1 cellular context compared by ENCODE assay signal in genomic region chr16:4570086-4570485, GRCh38.
TF ChIP-seq lines count a peak whose summit lies in the region.

No MANE protein-coding gene starts in this region.

TF ChIP-seq in GM23338, 12 proteins besides CTCF, POLR2A, EP300 and RAD21 (continued from another document):
- TF ChIP-seq, protein P1, sequence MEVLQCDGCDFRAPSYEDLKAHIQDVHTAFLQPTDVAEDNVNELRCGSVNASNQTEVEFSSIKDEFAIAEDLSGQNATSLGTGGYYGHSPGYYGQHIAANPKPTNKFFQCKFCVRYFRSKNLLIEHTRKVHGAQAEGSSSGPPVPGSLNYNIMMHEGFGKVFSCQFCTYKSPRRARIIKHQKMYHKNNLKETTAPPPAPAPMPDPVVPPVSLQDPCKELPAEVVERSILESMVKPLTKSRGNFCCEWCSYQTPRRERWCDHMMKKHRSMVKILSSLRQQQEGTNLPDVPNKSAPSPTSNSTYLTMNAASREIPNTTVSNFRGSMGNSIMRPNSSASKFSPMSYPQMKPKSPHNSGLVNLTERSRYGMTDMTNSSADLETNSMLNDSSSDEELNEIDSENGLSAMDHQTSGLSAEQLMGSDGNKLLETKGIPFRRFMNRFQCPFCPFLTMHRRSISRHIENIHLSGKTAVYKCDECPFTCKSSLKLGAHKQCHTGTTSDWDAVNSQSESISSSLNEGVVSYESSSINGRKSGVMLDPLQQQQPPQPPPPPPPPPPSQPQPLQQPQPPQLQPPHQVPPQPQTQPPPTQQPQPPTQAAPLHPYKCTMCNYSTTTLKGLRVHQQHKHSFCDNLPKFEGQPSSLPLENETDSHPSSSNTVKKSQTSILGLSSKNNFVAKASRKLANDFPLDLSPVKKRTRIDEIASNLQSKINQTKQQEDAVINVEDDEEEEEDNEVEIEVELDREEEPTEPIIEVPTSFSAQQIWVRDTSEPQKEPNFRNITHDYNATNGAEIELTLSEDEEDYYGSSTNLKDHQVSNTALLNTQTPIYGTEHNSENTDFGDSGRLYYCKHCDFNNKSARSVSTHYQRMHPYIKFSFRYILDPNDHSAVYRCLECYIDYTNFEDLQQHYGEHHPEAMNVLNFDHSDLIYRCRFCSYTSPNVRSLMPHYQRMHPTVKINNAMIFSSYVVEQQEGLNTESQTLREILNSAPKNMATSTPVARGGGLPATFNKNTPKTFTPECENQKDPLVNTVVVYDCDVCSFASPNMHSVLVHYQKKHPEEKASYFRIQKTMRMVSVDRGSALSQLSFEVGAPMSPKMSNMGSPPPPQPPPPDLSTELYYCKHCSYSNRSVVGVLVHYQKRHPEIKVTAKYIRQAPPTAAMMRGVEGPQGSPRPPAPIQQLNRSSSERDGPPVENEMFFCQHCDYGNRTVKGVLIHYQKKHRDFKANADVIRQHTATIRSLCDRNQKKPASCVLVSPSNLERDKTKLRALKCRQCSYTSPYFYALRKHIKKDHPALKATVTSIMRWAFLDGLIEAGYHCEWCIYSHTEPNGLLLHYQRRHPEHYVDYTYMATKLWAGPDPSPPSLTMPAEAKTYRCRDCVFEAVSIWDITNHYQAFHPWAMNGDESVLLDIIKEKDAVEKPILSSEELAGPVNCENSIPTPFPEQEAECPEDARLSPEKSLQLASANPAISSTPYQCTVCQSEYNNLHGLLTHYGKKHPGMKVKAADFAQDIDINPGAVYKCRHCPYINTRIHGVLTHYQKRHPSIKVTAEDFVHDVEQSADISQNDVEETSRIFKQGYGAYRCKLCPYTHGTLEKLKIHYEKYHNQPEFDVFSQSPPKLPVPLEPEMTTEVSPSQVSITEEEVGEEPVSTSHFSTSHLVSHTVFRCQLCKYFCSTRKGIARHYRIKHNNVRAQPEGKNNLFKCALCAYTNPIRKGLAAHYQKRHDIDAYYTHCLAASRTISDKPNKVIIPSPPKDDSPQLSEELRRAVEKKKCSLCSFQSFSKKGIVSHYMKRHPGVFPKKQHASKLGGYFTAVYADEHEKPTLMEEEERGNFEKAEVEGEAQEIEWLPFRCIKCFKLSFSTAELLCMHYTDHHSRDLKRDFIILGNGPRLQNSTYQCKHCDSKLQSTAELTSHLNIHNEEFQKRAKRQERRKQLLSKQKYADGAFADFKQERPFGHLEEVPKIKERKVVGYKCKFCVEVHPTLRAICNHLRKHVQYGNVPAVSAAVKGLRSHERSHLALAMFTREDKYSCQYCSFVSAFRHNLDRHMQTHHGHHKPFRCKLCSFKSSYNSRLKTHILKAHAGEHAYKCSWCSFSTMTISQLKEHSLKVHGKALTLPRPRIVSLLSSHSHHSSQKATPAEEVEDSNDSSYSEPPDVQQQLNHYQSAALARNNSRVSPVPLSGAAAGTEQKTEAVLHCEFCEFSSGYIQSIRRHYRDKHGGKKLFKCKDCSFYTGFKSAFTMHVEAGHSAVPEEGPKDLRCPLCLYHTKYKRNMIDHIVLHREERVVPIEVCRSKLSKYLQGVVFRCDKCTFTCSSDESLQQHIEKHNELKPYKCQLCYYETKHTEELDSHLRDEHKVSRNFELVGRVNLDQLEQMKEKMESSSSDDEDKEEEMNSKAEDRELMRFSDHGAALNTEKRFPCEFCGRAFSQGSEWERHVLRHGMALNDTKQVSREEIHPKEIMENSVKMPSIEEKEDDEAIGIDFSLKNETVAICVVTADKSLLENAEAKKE (CRISPR knock-in tag; IDR thresholded peaks at IDR 0.05), result no peak
